In the genomic region with DNA sequence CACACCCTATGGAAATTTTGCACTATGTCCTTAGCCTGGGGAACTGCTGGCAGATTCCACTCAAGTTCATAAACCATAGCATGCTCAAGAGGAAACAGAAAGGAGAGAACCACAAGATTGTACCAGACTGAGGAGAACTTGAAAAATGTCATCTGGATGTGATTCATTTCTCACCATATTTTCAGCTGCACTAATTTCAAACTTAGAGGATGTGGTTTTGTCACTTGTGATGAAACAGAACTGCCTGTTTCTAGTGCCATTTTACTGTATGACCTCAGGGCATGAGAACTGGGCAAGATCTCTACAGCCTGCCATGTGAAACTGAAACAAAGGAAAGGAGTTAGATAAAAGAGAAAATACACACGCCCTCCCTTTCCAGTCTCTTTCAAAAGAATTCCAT, we compare ENCODE assay signal across 11 cellular contexts.
A peak's percentile ranks its signal among the peaks of the same experiment; 100 is the strongest.
DNase-seq lines count a peak whose midpoint lies in the region; ATAC-seq and TF ChIP-seq lines count a peak whose summit lies in the region.
"Had no signal": no experiment of that assay in that cellular context is flagged by ENCODE, and none has a peak within 500 bp of the region (broad histone marks: within the 10 kb centered on the region; RNA-seq: fewer than 3 reads in every experiment).

No MANE protein-coding gene starts in this region.

- peak overlapping the region; percentile 23; the same call in 1 of the 2 replicates for H3K9ac ChIP-seq in OCI-LY3 (ENCODE audit: low read length)

- peak overlapping the region; percentile 75 for H3K4me2 ChIP-seq in OCI-LY3 (ENCODE audit: low read length)

- no peaks in the 10 kb centered on the region for H3K9me3 ChIP-seq in OCI-LY3 (ENCODE audit: insufficient read depth, low read length)
- no peaks in the 10 kb centered on the region for H3K9me3 ChIP-seq in sigmoid colon
- H3K9me3 ChIP-seq: upper lobe of left lung had no signal

- no peak for TF ChIP-seq POLR2A in sigmoid colon (IDR thresholded peaks at IDR 0.05)

- H3K27me3 ChIP-seq in OCI-LY3 (ENCODE audit: low read depth, low read length), result no peaks in the 10 kb centered on the region
- H3K27me3 ChIP-seq in sigmoid colon, result no peaks in the 10 kb centered on the region
- H3K27me3 ChIP-seq: upper lobe of left lung had no signal

- H2AFZ ChIP-seq in OCI-LY3 (ENCODE audit: low read depth, low read length), result no peak overlapping the region

- H3K4me1 Mint-ChIP-seq in activated T-cell treated with anti-CD3 and anti-CD28 coated beads, Interleukin-2, amount 50 U/mL, for 72 hours (ENCODE audit: low read depth), result peaks cover 8% of the 10 kb centered on the region
- no peaks in the 10 kb centered on the region for H3K4me1 Mint-ChIP-seq in activated T-cell treated with anti-CD3 and anti-CD28 coated beads, Interleukin-2, amount 50 U/mL, for 4 hours (ENCODE audit: low read depth)
- peaks cover 7% of the 10 kb centered on the region for H3K4me1 Mint-ChIP-seq in stimulated activated naive CD8-positive, alpha-beta T cell treated with anti-CD3 and anti-CD28 coated beads, Interleukin-15, amount 100 ng/mL, for 72 hours

- peak overlapping the region; percentile 40 for H3K27ac ChIP-seq in OCI-LY3 (ENCODE audit: low read length)
- H3K27ac ChIP-seq in sigmoid colon, result no peak overlapping the region
- H3K27ac ChIP-seq: upper lobe of left lung had no signal

- H3K27me3 Mint-ChIP-seq in activated T-cell treated with anti-CD3 and anti-CD28 coated beads, Interleukin-2, amount 50 U/mL, for 72 hours (ENCODE audit: low read depth), result no peaks in the 10 kb centered on the region
- no peaks in the 10 kb centered on the region for H3K27me3 Mint-ChIP-seq in activated T-cell treated with anti-CD3 and anti-CD28 coated beads, Interleukin-2, amount 50 U/mL, for 4 hours (ENCODE audit: low read depth)
- H3K27me3 Mint-ChIP-seq in stimulated activated naive CD8-positive, alpha-beta T cell treated with anti-CD3 and anti-CD28 coated beads, Interleukin-15, amount 100 ng/mL, for 72 hours, result no peaks in the 10 kb centered on the region

- TF ChIP-seq EP300 in sigmoid colon (IDR thresholded peaks at IDR 0.05), result no peak

- H3K79me2 ChIP-seq in OCI-LY3 (ENCODE audit: low read length), result no peaks in the 10 kb centered on the region

- no peak overlapping the region for H3K27ac Mint-ChIP-seq in activated T-cell treated with anti-CD3 and anti-CD28 coated beads, Interleukin-2, amount 50 U/mL, for 72 hours
- H3K27ac Mint-ChIP-seq in stimulated activated naive CD8-positive, alpha-beta T cell treated with anti-CD3 and anti-CD28 coated beads, Interleukin-15, amount 100 ng/mL, for 72 hours, result no peak overlapping the region

- peaks cover 0 to 2% of the 10 kb centered on the region in 2 donors for H3K36me3 Mint-ChIP-seq in activated T-cell treated with anti-CD3 and anti-CD28 coated beads, Interleukin-2, amount 50 U/mL, for 72 hours (ENCODE audit: insufficient read depth in 2 of 2)
- no peaks in the 10 kb centered on the region for H3K36me3 Mint-ChIP-seq in activated T-cell treated with anti-CD3 and anti-CD28 coated beads, Interleukin-2, amount 50 U/mL, for 4 hours (ENCODE audit: insufficient read depth)

- H3K4me3 ChIP-seq in OCI-LY3 (ENCODE audit: low read length) (peak overlapping the region; percentile 75), sigmoid colon (no peak overlapping the region)
- H3K4me3 ChIP-seq: upper lobe of left lung had no signal

- DNase-seq in activated T-cell treated with anti-CD3 and anti-CD28 coated beads, Interleukin-2, amount 50 U/mL, for 72 hours, result no peak
- DNase-seq in activated T-cell treated with anti-CD3 and anti-CD28 coated beads, Interleukin-2, amount 50 U/mL, for 4 hours, result no peak
- DNase-seq in fibroblast of gingiva (ENCODE audit: low read depth) (peak; percentile 61), Right ventricle myocardium inferior (ENCODE audit: missing footprints) (no peak), 8988T (no peak), sigmoid colon (no peak)
- DNase-seq in stimulated activated naive CD8-positive, alpha-beta T cell treated with anti-CD3 and anti-CD28 coated beads, Interleukin-15, amount 100 ng/mL, for 72 hours, result no peak
- DNase-seq: activated naive CD4-positive, alpha-beta T cell; stimulated activated CD4-positive, alpha-beta T cell treated with anti-CD3 and anti-CD28 coated beads, Interleukin-2, amount 100 ng/mL, for 24 hours; upper lobe of left lung had no signal

- peaks cover 0 to 9% of the 10 kb centered on the region in 2 donors for H3K9me3 Mint-ChIP-seq in activated T-cell treated with anti-CD3 and anti-CD28 coated beads, Interleukin-2, amount 50 U/mL, for 72 hours
- H3K9me3 Mint-ChIP-seq in activated T-cell treated with anti-CD3 and anti-CD28 coated beads, Interleukin-2, amount 50 U/mL, for 4 hours, result peaks cover 16% of the 10 kb centered on the region
- H3K9me3 Mint-ChIP-seq in stimulated activated naive CD8-positive, alpha-beta T cell treated with anti-CD3 and anti-CD28 coated beads, Interleukin-15, amount 100 ng/mL, for 72 hours, result peaks cover 0 to 6% of the 10 kb centered on the region in 2 donors

- H3K36me3 ChIP-seq in OCI-LY3 (replicated peaks; ENCODE audit: low read depth, low read length) (no peaks in the 10 kb centered on the region), sigmoid colon (no peaks in the 10 kb centered on the region)
- H3K36me3 ChIP-seq: upper lobe of left lung had no signal

- intact Hi-C loops in Right ventricle myocardium inferior (cut with DNase I), result no loop called here
- intact Hi-C loops in sigmoid colon (cut with DNase I), result no loop called here

- H4K20me1 ChIP-seq in OCI-LY3 (ENCODE audit: insufficient read depth, low read length), result no peaks in the 10 kb centered on the region

- no peak for TF ChIP-seq CTCF in OCI-LY3 (IDR thresholded peaks at IDR 0.05; ENCODE audit: low read depth, low read length)
- no peak for TF ChIP-seq CTCF in sigmoid colon (IDR thresholded peaks at IDR 0.05)

- peak; percentile 37 to 41 for ATAC-seq in activated T-cell treated with anti-CD3 and anti-CD28 coated beads, Interleukin-2, amount 50 U/mL, for 72 hours (replicated peaks in 1 of 2)
- no peak for ATAC-seq in activated T-cell treated with anti-CD3 and anti-CD28 coated beads, Interleukin-2, amount 50 U/mL, for 4 hours
- peak; percentile 77 for ATAC-seq in stimulated activated naive CD8-positive, alpha-beta T cell treated with anti-CD3 and anti-CD28 coated beads, Interleukin-15, amount 100 ng/mL, for 72 hours
- ATAC-seq in Right ventricle myocardium inferior, result no peak

- WGBS in sigmoid colon, 2 donors, result 34 to 73% methylated on average over 1 of the region's 1 CpG

- H3K4me1 ChIP-seq in OCI-LY3 (ENCODE audit: low read length), result peaks cover 16% of the 10 kb centered on the region
- H3K4me1 ChIP-seq in sigmoid colon, result no peaks in the 10 kb centered on the region
- H3K4me1 ChIP-seq: upper lobe of left lung had no signal

- no peak overlapping the region for H3K4me3 Mint-ChIP-seq in activated T-cell treated with anti-CD3 and anti-CD28 coated beads, Interleukin-2, amount 50 U/mL, for 72 hours
- H3K4me3 Mint-ChIP-seq in activated T-cell treated with anti-CD3 and anti-CD28 coated beads, Interleukin-2, amount 50 U/mL, for 4 hours, result no peak overlapping the region
- no peak overlapping the region for H3K4me3 Mint-ChIP-seq in stimulated activated naive CD8-positive, alpha-beta T cell treated with anti-CD3 and anti-CD28 coated beads, Interleukin-15, amount 100 ng/mL, for 72 hours

Comparison
In these comparisons a context has a peak if more than half of its experiments do, and no peak if none do; other contexts are left out.
1. ATAC-seq: peak in activated T-cell treated with anti-CD3 and anti-CD28 coated beads, Interleukin-2, amount 50 U/mL, for 72 hours (2 of 2) and stimulated activated naive CD8-positive, alpha-beta T cell treated with anti-CD3 and anti-CD28 coated beads, Interleukin-15, amount 100 ng/mL, for 72 hours (single experiment); none in activated T-cell treated with anti-CD3 and anti-CD28 coated beads, Interleukin-2, amount 50 U/mL, for 4 hours (0 of 2) and Right ventricle myocardium inferior (single experiment).